In genomic region chr10:17203416-17203815, GRCh38 we compare ENCODE assay signal across 16 cellular contexts.
"Had no signal": no experiment of that assay in that cellular context is flagged by ENCODE, and none has a peak within 500 bp of the region (broad histone marks: within the 10 kb centered on the region; RNA-seq: fewer than 3 reads in every experiment).

No MANE protein-coding gene starts in this region.

- H3K9me3 ChIP-seq: adrenal gland, esophagus muscularis mucosa, sigmoid colon, suprapubic skin, upper lobe of left lung had no signal

- H3K27ac ChIP-seq: adrenal gland, brain microvascular endothelial cell, esophagus muscularis mucosa, sigmoid colon, suprapubic skin, upper lobe of left lung, VCaP had no signal

- H3K4me3 Mint-ChIP-seq: activated CD4-positive, alpha-beta memory T cell treated with anti-CD3 and anti-CD28 coated beads for 36 hours had no signal

- H3K36me3 ChIP-seq: adrenal gland, brain microvascular endothelial cell, esophagus muscularis mucosa, sigmoid colon, suprapubic skin, upper lobe of left lung had no signal

- H3K9me3 Mint-ChIP-seq: activated CD4-positive, alpha-beta memory T cell treated with anti-CD3 and anti-CD28 coated beads for 36 hours; naive thymus-derived CD4-positive, alpha-beta T cell had no signal

- H3K27me3 ChIP-seq: adrenal gland, brain microvascular endothelial cell, esophagus muscularis mucosa, sigmoid colon, suprapubic skin, upper lobe of left lung had no signal

- DNase-seq: activated CD4-positive, alpha-beta memory T cell treated with anti-CD3 and anti-CD28 coated beads for 36 hours; activated gamma-delta T cell; activated T-cell treated with anti-CD3 and anti-CD28 coated beads, Interleukin-2, amount 50 U/mL, for 48 hours; adrenal gland; brain microvascular endothelial cell; hypothalamus; naive thymus-derived CD4-positive, alpha-beta T cell; sigmoid colon; stimulated activated CD4-positive, alpha-beta T cell treated with anti-CD3 and anti-CD28 coated beads, Interleukin-2, amount 100 ng/mL, for 48 hours; stimulated activated naive CD8-positive, alpha-beta T cell treated with anti-CD3 and anti-CD28 coated beads, Interleukin-15, Interleukin-2, amounts not matched to agents 100 U/mL and 50 U/mL, for 24 hours; T-helper 2 cell; upper lobe of left lung had no signal

- H3K36me3 Mint-ChIP-seq: activated CD4-positive, alpha-beta memory T cell treated with anti-CD3 and anti-CD28 coated beads for 36 hours had no signal

- H3K27me3 Mint-ChIP-seq: activated CD4-positive, alpha-beta memory T cell treated with anti-CD3 and anti-CD28 coated beads for 36 hours had no signal

- H3K4me3 ChIP-seq: adrenal gland, esophagus muscularis mucosa, lung, sigmoid colon, suprapubic skin, upper lobe of left lung had no signal

- ATAC-seq: naive thymus-derived CD4-positive, alpha-beta T cell; stimulated activated naive CD8-positive, alpha-beta T cell treated with anti-CD3 and anti-CD28 coated beads, Interleukin-15, Interleukin-2, amounts not matched to agents 100 U/mL and 50 U/mL, for 24 hours had no signal

- H3K27ac Mint-ChIP-seq: activated CD4-positive, alpha-beta memory T cell treated with anti-CD3 and anti-CD28 coated beads for 36 hours had no signal
